12 cellular contexts compared by ENCODE assay signal in genomic region chr4:159070742-159071141, GRCh38. TPM values are rescaled to one million over a fixed set of nuclear protein-coding genes. Genes with fewer than 3 reads are reported as not detected.
DNase-seq lines count a peak whose midpoint lies in the region; ATAC-seq and TF ChIP-seq lines count a peak whose summit lies in the region.
"Had no signal": no experiment of that assay in that cellular context is flagged by ENCODE, and none has a peak within 500 bp of the region (broad histone marks: within the 10 kb centered on the region; RNA-seq: fewer than 3 reads in every experiment).

No MANE protein-coding gene starts in this region.

- in situ Hi-C loops in IMR-90 (cut with MboI; ENCODE audit: low sequenced_read_pairs) = no loop called here

- H3K4me1 ChIP-seq in IMR-90 (ENCODE audit: control insufficient read depth, insufficient read depth, low read length) = peaks cover 2% of the 10 kb centered on the region; the same call in 1 of the 2 replicates
- peaks cover 0 to 5% of the 10 kb centered on the region in 2 donors for H3K4me1 ChIP-seq in breast epithelium
- H3K4me1 ChIP-seq in right lobe of liver = no peaks in the 10 kb centered on the region

- H2AK5ac ChIP-seq in IMR-90 (ENCODE audit: low read depth, low read length) = peak overlapping the region; percentile 58; the same call in 1 of the 2 replicates

- no peak for TF ChIP-seq RAD21 in IMR-90 (IDR thresholded peaks at IDR 0.05; ENCODE audit: low read length)

- no peak overlapping the region for H4K5ac ChIP-seq in IMR-90 (ENCODE audit: low read depth, low read length)

- no peak overlapping the region for H4K8ac ChIP-seq in IMR-90 (ENCODE audit: low read depth in 2 of 2, low read length in 2 of 2)

- BruUV-seq in IMR-90 (replicated peaks; lab: Mats Ljungman, UMichigan) = no TSS peak

- dilution Hi-C loops in IMR-90 (cut with HindIII; ENCODE audit: low sequenced_read_pairs, unreplicated experiment) = no loop called here

- no peak for TF ChIP-seq POLR2A in IMR-90 (IDR thresholded peaks at IDR 0.05; ENCODE audit: low read depth, low read length)
- TF ChIP-seq POLR2A in breast epithelium (IDR thresholded peaks at IDR 0.05) = no peak
- no peak for TF ChIP-seq POLR2A in right lobe of liver (IDR thresholded peaks at IDR 0.05)

- H3K9me3 ChIP-seq in IMR-90 (ENCODE audit: control insufficient read depth, insufficient read depth, low read length) (no peaks in the 10 kb centered on the region), breast epithelium (no peaks in the 10 kb centered on the region), right lobe of liver (no peaks in the 10 kb centered on the region)
- H3K9me3 ChIP-seq: thoracic aorta had no signal

- H3K79me1 ChIP-seq in IMR-90 (ENCODE audit: low read depth in 1 of 2, low read length in 2 of 2) = no peaks in the 10 kb centered on the region

- H3K4ac ChIP-seq in IMR-90 (ENCODE audit: low read depth, low read length) = no peak overlapping the region

- H2BK15ac ChIP-seq in IMR-90 (ENCODE audit: low read depth, low read length) = no peak overlapping the region

- H3K9ac ChIP-seq in IMR-90 (ENCODE audit: low read depth, low read length) = no peak overlapping the region

- H2BK120ac ChIP-seq in IMR-90 (ENCODE audit: low read depth, low read length) = no peak overlapping the region

- H3K9me3 Mint-ChIP-seq in activated CD4-positive, alpha-beta T cell treated with anti-CD3 and anti-CD28 coated beads, Interleukin-2, amount 10 ng/mL, durations not matched to agents 7 days and 5 days = no peaks in the 10 kb centered on the region

- peaks cover 6% of the 10 kb centered on the region for H3K4me1 Mint-ChIP-seq in activated CD4-positive, alpha-beta T cell treated with anti-CD3 and anti-CD28 coated beads, Interleukin-2, amount 10 ng/mL, durations not matched to agents 7 days and 5 days
- H3K4me1 Mint-ChIP-seq: B cell had no signal

- no peak overlapping the region for H2AFZ ChIP-seq in IMR-90 (replicated peaks; ENCODE audit: low read length, poor library complexity)

- H3K36me3 Mint-ChIP-seq in activated CD4-positive, alpha-beta T cell treated with anti-CD3 and anti-CD28 coated beads, Interleukin-2, amount 10 ng/mL, durations not matched to agents 7 days and 5 days (ENCODE audit: low read depth) = no peaks in the 10 kb centered on the region

- DNase-seq in AG08395 (ENCODE audit: low spot score) = peak; percentile 30
- DNase-seq in IMR-90 = peak; percentile 74
- no peak for DNase-seq in breast epithelium (ENCODE audit: low spot score in 2 of 2)
- peak; percentile 49 for DNase-seq in inferior parietal cortex (ENCODE audit: extremely low spot score)
- no peak for DNase-seq in DMS153 treated with DMSO at 0.1 percent for 48 hours (lab: John Stamatoyannopoulos, UW; ENCODE audit: unreplicated experiment)
- DNase-seq in right lobe of liver = no peak
- DNase-seq in activated CD4-positive, alpha-beta T cell treated with anti-CD3 and anti-CD28 coated beads, Interleukin-2, amount 10 ng/mL, durations not matched to agents 7 days and 5 days = no peak
- DNase-seq: activated CD4-positive, alpha-beta T cell treated with anti-CD3 and anti-CD28 coated beads for 4 hours; NCI-H2081 had no signal

- no peaks in the 10 kb centered on the region for H3K36me3 ChIP-seq in IMR-90 (ENCODE audit: control insufficient read depth, insufficient read depth, low read length)
- no peaks in the 10 kb centered on the region for H3K36me3 ChIP-seq in breast epithelium
- H3K36me3 ChIP-seq in right lobe of liver = no peaks in the 10 kb centered on the region
- H3K36me3 ChIP-seq: thoracic aorta had no signal

- ATAC-seq in IMR-90 (ENCODE audit: low read depth) = no peak
- ATAC-seq in right lobe of liver = no peak
- no peak for ATAC-seq in GM21447 (IDR thresholded peaks at IDR 0.05; ENCODE audit: unreplicated experiment)

- H3K27me3 Mint-ChIP-seq in activated CD4-positive, alpha-beta T cell treated with anti-CD3 and anti-CD28 coated beads, Interleukin-2, amount 10 ng/mL, durations not matched to agents 7 days and 5 days = no peaks in the 10 kb centered on the region
- H3K27me3 Mint-ChIP-seq: B cell had no signal

- H3K18ac ChIP-seq in IMR-90 (ENCODE audit: low read depth, low read length) = no peak overlapping the region

- H4K20me1 ChIP-seq in IMR-90 (ENCODE audit: insufficient read depth, low read length) = no peaks in the 10 kb centered on the region

- H3K9me1 ChIP-seq in IMR-90 (ENCODE audit: insufficient read depth, low read length) = peaks cover 2% of the 10 kb centered on the region; the same call in 1 of the 2 replicates

- no peak overlapping the region for H3K4me3 Mint-ChIP-seq in activated CD4-positive, alpha-beta T cell treated with anti-CD3 and anti-CD28 coated beads, Interleukin-2, amount 10 ng/mL, durations not matched to agents 7 days and 5 days
- H3K4me3 Mint-ChIP-seq: B cell had no signal

- no peak overlapping the region for H4K91ac ChIP-seq in IMR-90 (ENCODE audit: insufficient read depth, low read depth, low read length)

- H3K27me3 ChIP-seq in IMR-90 (ENCODE audit: control insufficient read depth, insufficient read depth, low read length) (no peaks in the 10 kb centered on the region), breast epithelium (no peaks in the 10 kb centered on the region), right lobe of liver (no peaks in the 10 kb centered on the region)

- POLR2A ChIA-PET in IMR-90 (lab: Charles Lee; ENCODE audit: unreplicated experiment) = no interaction called here
- POLR2A ChIA-PET in activated CD4-positive, alpha-beta T cell treated with anti-CD3 and anti-CD28 coated beads, Interleukin-2, amount 10 ng/mL, durations not matched to agents 7 days and 5 days (lab: Charles Lee) = no interaction called here

- H3K23ac ChIP-seq in IMR-90 (ENCODE audit: low read depth, low read length) = no peak overlapping the region

- H3K27ac Mint-ChIP-seq in activated CD4-positive, alpha-beta T cell treated with anti-CD3 and anti-CD28 coated beads, Interleukin-2, amount 10 ng/mL, durations not matched to agents 7 days and 5 days = no peak overlapping the region
- H3K27ac Mint-ChIP-seq: B cell had no signal

- no peak overlapping the region for H3K14ac ChIP-seq in IMR-90 (replicated peaks; ENCODE audit: low read depth, low read length)

- H2BK5ac ChIP-seq in IMR-90 (ENCODE audit: low read depth, low read length, poor library complexity, severe bottlenecking) = no peak overlapping the region

- TF ChIP-seq CTCF in IMR-90 (conservative IDR thresholded peaks at IDR 0.05; ENCODE audit: low read depth, low read length) (no peak), breast epithelium (IDR thresholded peaks at IDR 0.05) (no peak), right lobe of liver (IDR thresholded peaks at IDR 0.05) (no peak)

- H3K4me3 ChIP-seq in IMR-90 (ENCODE audit: insufficient read depth, low read depth, low read length) = no peak overlapping the region
- H3K4me3 ChIP-seq in breast epithelium = no peak overlapping the region
- H3K4me3 ChIP-seq in right lobe of liver = no peak overlapping the region
- H3K4me3 ChIP-seq: thoracic aorta had no signal

- 58% methylated on average over 4 of the region's 4 CpGs; no CpG with 5 or more reads in 1 of the 2 experiments for WGBS in IMR-90 (ENCODE audit: extremely low coverage in 2 of 2, insufficient read length in 1 of 2), 2 experiments
- 69% methylated on average over 4 of the region's 4 CpGs for WGBS in right lobe of liver (ENCODE audit: insufficient coverage, low coverage, low lambda C conversion rate, missing lambda C conversion rate)

- H2AK9ac ChIP-seq in IMR-90 (replicated peaks; ENCODE audit: low read depth, low read length, poor library complexity) = no peak overlapping the region

- intact Hi-C loops in IMR-90 (cut with micrococcal nuclease) = no loop called here
- intact Hi-C loops in breast epithelium (cut with DNase I; ENCODE audit: low total_unique reads) = no loop called here
- intact Hi-C loops in right lobe of liver (cut with DNase I) = no loop called here

- H3K27ac ChIP-seq in IMR-90 (ENCODE audit: insufficient read depth, low read length) (no peak overlapping the region), breast epithelium (peak overlapping the region; percentile 71 to 90), right lobe of liver (no peak overlapping the region)
- H3K27ac ChIP-seq: thoracic aorta had no signal

- CTCF ChIA-PET in IMR-90 (lab: Yijun Ruan, JAX) = no interaction called here
- CTCF ChIA-PET in activated CD4-positive, alpha-beta T cell treated with anti-CD3 and anti-CD28 coated beads, Interleukin-2, amount 10 ng/mL, durations not matched to agents 7 days and 5 days (lab: Charles Lee) = no interaction called here

- H2BK20ac ChIP-seq in IMR-90 (ENCODE audit: low read depth, low read length) = no peak overlapping the region

- no peak overlapping the region for H3K4me2 ChIP-seq in IMR-90 (ENCODE audit: low read depth, low read length)

- no peak overlapping the region for H3K56ac ChIP-seq in IMR-90 (ENCODE audit: extremely low read depth, insufficient read depth, low read length)

TF ChIP-seq in IMR-90, 13 proteins besides CTCF, POLR2A, EP300 and RAD21:
- TF ChIP-seq CHD1 (IDR thresholded peaks at IDR 0.05; ENCODE audit: low read depth, low read length) (no peak), CEBPB (IDR thresholded peaks at IDR 0.05; ENCODE audit: low read depth, low read length) (no peak), BHLHE40 (IDR thresholded peaks at IDR 0.05; ENCODE audit: low read depth, low read length) (no peak), RCOR1 (IDR thresholded peaks at IDR 0.05; ENCODE audit: insufficient replicate concordance, low read length) (no peak)

RNA-seq across cellular contexts. Expression of gene RAPGEF2, which starts 32.1 kb away (rescaled TPM):
- total RNA-seq in IMR-90 (2012; rRNA removed) (109 and 126 TPM in 2 replicates), breast epithelium (10 to 100 TPM; 47.0 to 84.0 (median 51.5) TPM), right lobe of liver (10 to 100 TPM; 22.1 to 32.1 (median 27.2) TPM)
- polyA plus RNA-seq in IMR-90 (2012; rRNA removed) = 25.6 and 27.6 TPM in 2 replicates
- polyA plus RNA-seq in IMR-90 (2012; cell fraction: cytosol; rRNA removed) = 7.5 and 8.0 TPM in 2 replicates
- 19.5 and 127 TPM in 2 replicates for polyA plus RNA-seq in IMR-90 (2012; cell fraction: nucleus; rRNA removed; ENCODE audit: low replicate concordance)
- total RNA-seq in activated CD4-positive, alpha-beta T cell treated with anti-CD3 and anti-CD28 coated beads, Interleukin-2, amount 10 ng/mL, durations not matched to agents 7 days and 5 days = 10 to 100 TPM; 15.8 to 20.4 TPM

Comparison
In these comparisons a context has a peak if more than half of its experiments do, and no peak if none do; other contexts are left out.
1. DNase-seq: peak in AG08395 (single experiment), IMR-90 (single experiment) and inferior parietal cortex (single experiment); none in breast epithelium (0 of 2), DMS153 treated with DMSO at 0.1 percent for 48 hours (single experiment), right lobe of liver (0 of 3) and activated CD4-positive, alpha-beta T cell treated with anti-CD3 and anti-CD28 coated beads, Interleukin-2, amount 10 ng/mL, durations not matched to agents 7 days and 5 days (single experiment).
2. H3K27ac ChIP-seq: peak in breast epithelium (2 of 2); none in IMR-90 (single experiment) and right lobe of liver (0 of 3).